ENCODE assay signal across 25 cellular contexts in genomic region chr15:90080818-90081382, GRCh38. TPM values are rescaled to one million over a fixed set of nuclear protein-coding genes. Genes with fewer than 3 reads are reported as not detected.
DNase-seq lines count a peak whose midpoint lies in the region; ATAC-seq, FAIRE-seq and TF ChIP-seq lines count a peak whose summit lies in the region.
"Had no signal": no experiment of that assay in that cellular context is flagged by ENCODE, and none has a peak within 500 bp of the region (broad histone marks: within the 10 kb centered on the region; RNA-seq: fewer than 3 reads in every experiment).

No MANE protein-coding gene starts in this region.

- no peaks in the 10 kb centered on the region for H3K27me3 Mint-ChIP-seq in activated T-cell treated with anti-CD3 and anti-CD28 coated beads, Interleukin-2, amount 50 U/mL, for 24 hours
- no peaks in the 10 kb centered on the region for H3K27me3 Mint-ChIP-seq in activated T-cell treated with anti-CD3 and anti-CD28 coated beads, Interleukin-2, amount 50 U/mL, for 72 hours (ENCODE audit: low read depth)
- H3K27me3 Mint-ChIP-seq in central memory CD8-positive, alpha-beta T cell, result no peaks in the 10 kb centered on the region
- H3K27me3 Mint-ChIP-seq in stimulated activated naive B cell treated with anti-CD40 and anti-IgM and Interleukin-4, amounts not matched to agents 10 μg/mL and 1 μg/mL and 100 μg/mL, for 72 hours, result no peaks in the 10 kb centered on the region
- H3K27me3 Mint-ChIP-seq: activated CD4-positive, alpha-beta T cell treated with anti-CD3 and anti-CD28 coated beads for 36 hours had no signal

- H3K4me3 ChIP-seq in HepG2 (replicated peaks in 1 of 3; ENCODE audit: insufficient read depth in 1 of 3, low read depth in 2 of 3, low read length in 3 of 3), result no peak overlapping the region
- H3K4me3 ChIP-seq: breast epithelium, gastrocnemius medialis, GM23248, left lung, pancreas, spleen had no signal

- no peaks in the 10 kb centered on the region for H3K9me3 ChIP-seq in HepG2 (ENCODE audit: low read length)
- H3K9me3 ChIP-seq: breast epithelium, gastrocnemius medialis, left lung, pancreas, spleen had no signal

- peaks cover 70% of the 10 kb centered on the region for H3K36me3 Mint-ChIP-seq in activated T-cell treated with anti-CD3 and anti-CD28 coated beads, Interleukin-2, amount 50 U/mL, for 24 hours (ENCODE audit: low read depth)
- peaks cover 3 to 4% of the 10 kb centered on the region in 2 donors for H3K36me3 Mint-ChIP-seq in activated T-cell treated with anti-CD3 and anti-CD28 coated beads, Interleukin-2, amount 50 U/mL, for 72 hours (ENCODE audit: insufficient read depth in 2 of 2)
- H3K36me3 Mint-ChIP-seq in central memory CD8-positive, alpha-beta T cell (ENCODE audit: insufficient read depth), result peaks cover 25% of the 10 kb centered on the region
- peaks cover 27 to 48% of the 10 kb centered on the region in 2 donors for H3K36me3 Mint-ChIP-seq in stimulated activated naive B cell treated with anti-CD40 and anti-IgM and Interleukin-4, amounts not matched to agents 10 μg/mL and 1 μg/mL and 100 μg/mL, for 72 hours
- H3K36me3 Mint-ChIP-seq: natural killer cell had no signal

- no peak for DNase-seq in activated T-cell treated with anti-CD3 and anti-CD28 coated beads, Interleukin-2, amount 50 U/mL, for 24 hours
- DNase-seq in activated T-cell treated with anti-CD3 and anti-CD28 coated beads, Interleukin-2, amount 50 U/mL, for 72 hours, result no peak
- no peak for DNase-seq in central memory CD8-positive, alpha-beta T cell (ENCODE audit: low spot score in 2 of 2)
- DNase-seq in HepG2 (ENCODE audit: low spot score) (no peak), pons (ENCODE audit: low spot score) (no peak), DMS153 treated with DMSO at 0.1 percent for 48 hours (lab: John Stamatoyannopoulos, UW; ENCODE audit: unreplicated experiment) (no peak), Ammon's horn (ENCODE audit: low spot score) (no peak)
- DNase-seq in stimulated activated naive B cell treated with anti-CD40 and anti-IgM and Interleukin-4, amounts not matched to agents 10 μg/mL and 1 μg/mL and 100 μg/mL, for 72 hours, result no peak
- DNase-seq: 8988T; activated CD4-positive, alpha-beta T cell treated with anti-CD3 and anti-CD28 coated beads for 36 hours; activated T-cell treated with anti-CD3 and anti-CD28 coated beads, Interleukin-2, amount 50 U/mL, for 4 hours; cortex of kidney; gastrocnemius medialis; GM23248; HFFc6; Kasumi-1; natural killer cell; NCI-H1436 treated with DMSO at 0.1 percent for 48 hours; NCI-H2107; NCI-H446 treated with DMSO at 0.1 percent for 48 hours; right cardiac atrium; spleen had no signal

- POLR2A ChIA-PET in HepG2 (lab: Yijun Ruan, JAX), result interaction anchor here (0.8 kb wide), 1 partner anchor 77 kb away, joined by 3 read pairs; no protein-coding TSS in a partner anchor

- no peak for TF ChIP-seq EP300 in HepG2 (IDR thresholded peaks at IDR 0.05; ENCODE audit: low read depth in 2 of 2, low read length in 2 of 2)
- no peak for TF ChIP-seq EP300 in HepG2 (CRISPR knock-in tag; IDR thresholded peaks at IDR 0.05; ENCODE audit: borderline replicate concordance)

- no peaks in the 10 kb centered on the region for H3K27me3 ChIP-seq in HepG2 (ENCODE audit: control insufficient read depth in 1 of 2, insufficient read depth in 2 of 2, low read length in 2 of 2)
- H3K27me3 ChIP-seq: breast epithelium, gastrocnemius medialis, left lung, pancreas, spleen had no signal

- peaks cover 3% of the 10 kb centered on the region for H3K4me1 Mint-ChIP-seq in activated T-cell treated with anti-CD3 and anti-CD28 coated beads, Interleukin-2, amount 50 U/mL, for 24 hours (ENCODE audit: low read depth)
- peaks cover 2% of the 10 kb centered on the region for H3K4me1 Mint-ChIP-seq in activated T-cell treated with anti-CD3 and anti-CD28 coated beads, Interleukin-2, amount 50 U/mL, for 72 hours (ENCODE audit: low read depth)
- peaks cover 5% of the 10 kb centered on the region for H3K4me1 Mint-ChIP-seq in central memory CD8-positive, alpha-beta T cell
- H3K4me1 Mint-ChIP-seq in stimulated activated naive B cell treated with anti-CD40 and anti-IgM and Interleukin-4, amounts not matched to agents 10 μg/mL and 1 μg/mL and 100 μg/mL, for 72 hours, result peaks cover 4 to 9% of the 10 kb centered on the region in 2 donors
- H3K4me1 Mint-ChIP-seq: natural killer cell had no signal

- FAIRE-seq in HepG2 (lab: Jason Lieb, UNC), result no peak
- FAIRE-seq: pancreas had no signal

- no peak overlapping the region for H3K27ac ChIP-seq in HepG2 (ENCODE audit: extremely low read length, insufficient read depth, low read length)
- H3K27ac ChIP-seq: breast epithelium, GM23248, pancreas had no signal

- 98% methylated on average over 10 of the region's 11 CpGs for WGBS in HepG2 (ENCODE audit: low lambda C conversion rate)

- no peak overlapping the region for H2AFZ ChIP-seq in HepG2 (ENCODE audit: low read length)
- H2AFZ ChIP-seq: GM23248 had no signal

- peaks cover 13 to 26% of the 10 kb centered on the region in 2 experiments; a peak in 4 of 5 replicates for H3K36me3 ChIP-seq in HepG2 (replicated peaks in 1 of 2; ENCODE audit: control insufficient read depth in 1 of 2, insufficient read depth in 2 of 2, low read length in 2 of 2)

- H3K27ac Mint-ChIP-seq in activated T-cell treated with anti-CD3 and anti-CD28 coated beads, Interleukin-2, amount 50 U/mL, for 24 hours, result peak overlapping the region; percentile 52
- no peak overlapping the region for H3K27ac Mint-ChIP-seq in activated T-cell treated with anti-CD3 and anti-CD28 coated beads, Interleukin-2, amount 50 U/mL, for 72 hours
- H3K27ac Mint-ChIP-seq in central memory CD8-positive, alpha-beta T cell (ENCODE audit: low read depth), result peak overlapping the region; percentile 76
- peak overlapping the region; percentile 76 for H3K27ac Mint-ChIP-seq in stimulated activated naive B cell treated with anti-CD40 and anti-IgM and Interleukin-4, amounts not matched to agents 10 μg/mL and 1 μg/mL and 100 μg/mL, for 72 hours
- H3K27ac Mint-ChIP-seq: activated CD4-positive, alpha-beta T cell treated with anti-CD3 and anti-CD28 coated beads for 36 hours; HFFc6 had no signal

- no peak for TF ChIP-seq RAD21 in HepG2 (CRISPR knock-in tag; IDR thresholded peaks at IDR 0.05)

- no peaks in the 10 kb centered on the region for H4K20me1 ChIP-seq in HepG2 (ENCODE audit: insufficient read depth, low read length)

- TF ChIP-seq POLR2A in HepG2 (IDR thresholded peaks at IDR 0.05; ENCODE audit: insufficient read depth in 1 of 2, low read depth in 2 of 2, low read length in 2 of 2), result no peak

- no peaks in the 10 kb centered on the region for H3K79me2 ChIP-seq in HepG2 (ENCODE audit: insufficient read depth, low read length)

- BruUV-seq in HepG2 (replicated peaks; lab: Mats Ljungman, UMichigan), result TSS peak; percentile 28

- no peak overlapping the region for H3K4me3 Mint-ChIP-seq in activated T-cell treated with anti-CD3 and anti-CD28 coated beads, Interleukin-2, amount 50 U/mL, for 24 hours
- H3K4me3 Mint-ChIP-seq in activated T-cell treated with anti-CD3 and anti-CD28 coated beads, Interleukin-2, amount 50 U/mL, for 72 hours, result no peak overlapping the region
- H3K4me3 Mint-ChIP-seq in central memory CD8-positive, alpha-beta T cell, result no peak overlapping the region
- no peak overlapping the region for H3K4me3 Mint-ChIP-seq in stimulated activated naive B cell treated with anti-CD40 and anti-IgM and Interleukin-4, amounts not matched to agents 10 μg/mL and 1 μg/mL and 100 μg/mL, for 72 hours
- H3K4me3 Mint-ChIP-seq: activated CD4-positive, alpha-beta T cell treated with anti-CD3 and anti-CD28 coated beads for 36 hours; activated T-cell treated with anti-CD3 and anti-CD28 coated beads, Interleukin-2, amount 50 U/mL, for 4 hours; HFFc6; natural killer cell had no signal

- no peak for ATAC-seq in activated T-cell treated with anti-CD3 and anti-CD28 coated beads, Interleukin-2, amount 50 U/mL, for 72 hours (replicated peaks in 1 of 2)
- no peak for ATAC-seq in central memory CD8-positive, alpha-beta T cell (replicated peaks; ENCODE audit: extremely low read depth, poor library complexity, severe bottlenecking)
- ATAC-seq in HepG2, result no peak
- ATAC-seq in stimulated activated naive B cell treated with anti-CD40 and anti-IgM and Interleukin-4, amounts not matched to agents 10 μg/mL and 1 μg/mL and 100 μg/mL, for 72 hours (replicated peaks), result no peak
- ATAC-seq: activated CD4-positive, alpha-beta T cell treated with anti-CD3 and anti-CD28 coated beads for 36 hours; activated T-cell treated with anti-CD3 and anti-CD28 coated beads, Interleukin-2, amount 50 U/mL, for 4 hours; gastrocnemius medialis; left lung; natural killer cell; pancreas had no signal

- in situ Hi-C loops in HepG2 (cut with HindIII; ENCODE audit: extremely low pct_ligation_motif_present, low pct_unique_long_range_greater_than_20kb), result loop anchor here (25.0 kb wide), 1 partner anchor 344 kb away; no protein-coding TSS in a partner anchor

- CTCF ChIA-PET in HepG2 (lab: Yijun Ruan, JAX; ENCODE audit: low intra/inter-chr PET ratio, low total read pairs), result no interaction called here

- peaks cover 7% of the 10 kb centered on the region for H3K4me1 ChIP-seq in HepG2 (ENCODE audit: insufficient read depth, low read length)
- H3K4me1 ChIP-seq: breast epithelium had no signal

- intact Hi-C loops in HepG2 (cut with micrococcal nuclease; ENCODE audit: unreplicated experiment), result no loop called here

- no peak overlapping the region for H3K9ac ChIP-seq in HepG2 (ENCODE audit: insufficient read depth, low read depth, low read length)
- H3K9ac ChIP-seq: GM23248 had no signal

- no peak for TF ChIP-seq CTCF in HepG2 (CRISPR knock-in tag; IDR thresholded peaks at IDR 0.05)

- H3K4me2 ChIP-seq in HepG2 (ENCODE audit: low read depth, low read length), result no peak overlapping the region

- no peaks in the 10 kb centered on the region for H3K9me3 Mint-ChIP-seq in activated T-cell treated with anti-CD3 and anti-CD28 coated beads, Interleukin-2, amount 50 U/mL, for 24 hours
- H3K9me3 Mint-ChIP-seq in activated T-cell treated with anti-CD3 and anti-CD28 coated beads, Interleukin-2, amount 50 U/mL, for 72 hours, result no peaks in the 10 kb centered on the region
- H3K9me3 Mint-ChIP-seq in central memory CD8-positive, alpha-beta T cell, result no peaks in the 10 kb centered on the region
- no peaks in the 10 kb centered on the region for H3K9me3 Mint-ChIP-seq in stimulated activated naive B cell treated with anti-CD40 and anti-IgM and Interleukin-4, amounts not matched to agents 10 μg/mL and 1 μg/mL and 100 μg/mL, for 72 hours
- H3K9me3 Mint-ChIP-seq: activated T-cell treated with anti-CD3 and anti-CD28 coated beads, Interleukin-2, amount 50 U/mL, for 4 hours; HFFc6; natural killer cell had no signal

RNA-seq across cellular contexts. Expression of gene IDH2, which starts 21.4 kb away (rescaled TPM):
- 100 to 1,000 TPM; 123 to 170 TPM for total RNA-seq in activated T-cell treated with anti-CD3 and anti-CD28 coated beads, Interleukin-2, amount 50 U/mL, for 72 hours
- 120 and 121 TPM in 2 replicates for total RNA-seq in HepG2 (2016; rRNA removed; fragmentation: Illumina TruSeq; extraction: Trizol)
- 37.5 and 39.4 TPM in 2 replicates for total RNA-seq in HepG2 (2016; cell fraction: cytosol; rRNA removed; fragmentation: Illumina TruSeq; extraction: Trizol; ENCODE audit: low read depth)
- 108 and 124 TPM in 2 replicates for total RNA-seq in HepG2 (2016; cell fraction: insoluble cytoplasmic fraction; rRNA removed; fragmentation: Illumina TruSeq; extraction: Trizol)
- total RNA-seq in HepG2 (2016; cell fraction: membrane; rRNA removed; fragmentation: Illumina TruSeq; extraction: Trizol), result 87.3 and 98.2 TPM in 2 replicates
- 50.6 and 54.5 TPM in 2 replicates for total RNA-seq in HepG2 (2016; cell fraction: nucleus; rRNA removed; fragmentation: Illumina TruSeq; extraction: Trizol)
- polyA plus RNA-seq in HepG2 (2011; rRNA removed), result 132 and 145 TPM in 2 replicates
- 85.2 and 137 TPM in 2 replicates for polyA plus RNA-seq in HepG2 (2011; cell fraction: cytosol; rRNA removed)
- 62.9 and 78.0 TPM in 2 replicates for polyA plus RNA-seq in HepG2 (2011; cell fraction: nucleus; rRNA removed)
- polyA plus RNA-seq in HepG2 (2012), result 57.4 and 73.4 TPM in 2 replicates
- 63.2 and 73.9 TPM in 2 replicates for polyA plus RNA-seq in HepG2 (2016; cell fraction: cytosol; fragmentation: Illumina TruSeq; extraction: Trizol; ENCODE audit: low read depth)
- polyA plus RNA-seq in HepG2 (2016; cell fraction: insoluble cytoplasmic fraction; fragmentation: Illumina TruSeq; extraction: Trizol; ENCODE audit: low read depth), result 130 and 145 TPM in 2 replicates
- polyA plus RNA-seq in HepG2 (2016; cell fraction: membrane; fragmentation: Illumina TruSeq; extraction: Trizol; ENCODE audit: low read depth), result 84.9 and 106 TPM in 2 replicates
- polyA plus RNA-seq in HepG2 (2016; cell fraction: nucleus; fragmentation: Illumina TruSeq; extraction: Trizol; ENCODE audit: insufficient read depth, low read depth), result 97.9 and 110 TPM in 2 replicates
- polyA minus RNA-seq in HepG2 (2011; rRNA and poly(A)+ RNA removed; ENCODE audit: low replicate concordance), result 34.4 and 160 TPM in 2 replicates
- 67.1 and 76.1 TPM in 2 replicates for polyA minus RNA-seq in HepG2 (2011; cell fraction: cytosol; rRNA and poly(A)+ RNA removed)
- polyA minus RNA-seq in HepG2 (2011; cell fraction: nucleus; rRNA and poly(A)+ RNA removed), result 14.7 and 18.4 TPM in 2 replicates
